In the genomic region with DNA sequence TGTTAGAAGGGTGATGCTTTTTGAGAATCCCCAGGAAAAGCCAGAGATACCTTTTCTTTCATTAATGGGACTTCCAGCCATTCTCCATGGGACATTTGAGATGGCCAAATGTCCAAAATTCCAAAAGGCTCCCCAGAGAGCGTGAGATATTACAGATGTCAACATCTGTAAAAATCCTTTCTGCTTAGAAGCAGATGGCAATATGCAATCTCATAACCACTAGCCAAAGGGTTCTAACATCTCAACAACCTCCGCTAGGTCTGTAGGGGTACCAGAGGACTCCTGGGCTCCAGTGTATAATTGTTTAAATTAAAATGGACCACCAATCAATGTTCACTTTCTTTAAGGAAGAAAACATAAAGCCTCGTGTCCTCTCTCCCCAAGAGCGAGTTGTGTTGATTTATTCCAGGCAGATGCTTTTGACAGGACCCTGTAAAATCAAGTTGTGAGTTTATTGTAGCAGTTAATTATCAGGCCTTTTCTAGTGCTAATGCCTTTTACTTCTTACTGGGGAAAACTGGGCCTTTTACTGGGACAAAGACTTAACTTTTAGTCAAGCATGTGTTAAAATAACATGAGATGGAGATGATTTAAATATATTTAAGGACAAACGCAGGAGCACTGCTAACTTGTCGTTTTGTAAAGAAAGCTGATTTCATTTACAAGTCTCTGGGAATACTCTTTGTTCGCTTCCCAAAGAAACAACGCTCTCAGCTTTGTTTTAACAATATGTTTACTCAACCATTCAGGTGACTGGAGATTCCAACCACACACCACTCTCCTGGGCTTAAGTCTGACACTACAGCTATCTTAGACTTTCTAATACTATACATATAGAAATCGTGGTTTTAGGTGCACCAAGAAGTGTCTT, we compare ENCODE assay signal across 23 cellular contexts. TPM values are rescaled to one million over a fixed set of nuclear protein-coding genes. Genes with fewer than 3 reads are reported as not detected.
DNase-seq lines count a peak whose midpoint lies in the region; ATAC-seq and TF ChIP-seq lines count a peak whose summit lies in the region.
"Had no signal": no experiment of that assay in that cellular context is flagged by ENCODE, and none has a peak within 500 bp of the region (broad histone marks: within the 10 kb centered on the region; RNA-seq: fewer than 3 reads in every experiment).

No MANE protein-coding gene starts in this region.

- DNase-seq in GM23338 (ENCODE audit: low spot score) (peak; percentile 70), astrocyte of the hippocampus (ENCODE audit: low read depth, low spot score) (peak; percentile 22), kidney glomerular epithelial cell (lab: John Stamatoyannopoulos, UW) (peak; percentile 33), prostate gland (ENCODE audit: low spot score) (peak; percentile 14), COR-L47 (lab: John Stamatoyannopoulos, UW) (no peak), GM19238 (ENCODE audit: insufficient read length, low spot score) (no peak), occipital lobe (lab: John Stamatoyannopoulos, UW) (no peak)
- DNase-seq: activated CD4-positive, alpha-beta T cell treated with anti-CD3 and anti-CD28 coated beads, Interleukin-2, amount 50 U/mL, for 4 hours; activated gamma-delta T cell treated with Interleukin-2 at 50 U/mL for 16 hours; cerebellar nuclear complex; effector CD4-positive, alpha-beta T cell; head of caudate nucleus; islet precursor cell; Kasumi-1; NCI-H2081; T-helper 17 cell had no signal

- no peak overlapping the region for H3K27ac ChIP-seq in GM23338 (ENCODE audit: low read depth)
- peak overlapping the region; percentile 15 to 35 for H3K27ac ChIP-seq in prostate gland
- H3K27ac ChIP-seq: thyroid gland, VCaP had no signal

- H3K27ac Mint-ChIP-seq in GM23338 = no peak overlapping the region
- H3K27ac Mint-ChIP-seq: CD14-positive monocyte; stimulated activated memory B cell treated with anti-CD40 and anti-IgM and Interleukin-4, amounts not matched to agents 10 μg/mL and 1 μg/mL and 100 μg/mL, for 72 hours; T-helper 17 cell had no signal

- no peak for ATAC-seq in GM23338
- ATAC-seq in GM19395 (IDR thresholded peaks at IDR 0.05; ENCODE audit: unreplicated experiment) = no peak
- ATAC-seq: esophagus mucosa; stimulated activated memory B cell treated with anti-CD40 and anti-IgM and Interleukin-4, amounts not matched to agents 10 μg/mL and 1 μg/mL and 100 μg/mL, for 72 hours; T-helper 17 cell had no signal

- TF ChIP-seq CTCF in GM23338 (conservative IDR thresholded peaks at IDR 0.05; ENCODE audit: low read depth in 2 of 2) (no peak), prostate gland (IDR thresholded peaks at IDR 0.05) (no peak)

- H3K36me3 Mint-ChIP-seq in GM23338 (ENCODE audit: low read depth) = no peaks in the 10 kb centered on the region; the same call in 2 of the 3 replicates
- H3K36me3 Mint-ChIP-seq: stimulated activated memory B cell treated with anti-CD40 and anti-IgM and Interleukin-4, amounts not matched to agents 10 μg/mL and 1 μg/mL and 100 μg/mL, for 72 hours had no signal

- H3F3A ChIP-seq in GM23338 (replicated peaks; ENCODE audit: low read depth) = 0 out of 2 replicates have a peak, but pooled peaks cover 3% of the 10 kb centered on the region

- H3K4me1 Mint-ChIP-seq in GM23338 = peaks cover 58% of the 10 kb centered on the region

- peak overlapping the region; percentile 41 for H3K4me3 ChIP-seq in GM23338
- no peak overlapping the region for H3K4me3 ChIP-seq in prostate gland
- H3K4me3 ChIP-seq: right lobe of liver, thyroid gland had no signal

- H3K36me3 ChIP-seq in GM23338 (ENCODE audit: insufficient read depth) (no peaks in the 10 kb centered on the region), prostate gland (no peaks in the 10 kb centered on the region)
- H3K36me3 ChIP-seq: right lobe of liver, thyroid gland had no signal

- no peak for TF ChIP-seq POLR2A in prostate gland (IDR thresholded peaks at IDR 0.05)

- no peak overlapping the region for H2AFZ ChIP-seq in GM23338

- H3K4me3 Mint-ChIP-seq in GM23338 = peak overlapping the region; percentile 48
- H3K4me3 Mint-ChIP-seq: stimulated activated memory B cell treated with anti-CD40 and anti-IgM and Interleukin-4, amounts not matched to agents 10 μg/mL and 1 μg/mL and 100 μg/mL, for 72 hours; T-helper 17 cell had no signal

- peaks cover 48% of the 10 kb centered on the region for H3K27me3 Mint-ChIP-seq in GM23338 (ENCODE audit: insufficient read depth, low read depth, poor library complexity)

- no peaks in the 10 kb centered on the region for H3K79me2 ChIP-seq in GM23338 (replicated peaks; ENCODE audit: insufficient read depth)

- peaks cover 69% of the 10 kb centered on the region for H3K27me3 ChIP-seq in GM23338 (ENCODE audit: insufficient read depth)
- no peaks in the 10 kb centered on the region for H3K27me3 ChIP-seq in prostate gland (replicated peaks; ENCODE audit: insufficient read depth)

- H3K9me3 Mint-ChIP-seq in GM23338 = no peaks in the 10 kb centered on the region; the same call in 2 of the 3 replicates
- H3K9me3 Mint-ChIP-seq: stimulated activated memory B cell treated with anti-CD40 and anti-IgM and Interleukin-4, amounts not matched to agents 10 μg/mL and 1 μg/mL and 100 μg/mL, for 72 hours had no signal

- WGBS in prostate gland = 43% methylated on average over 9 of the region's 9 CpGs

- no peaks in the 10 kb centered on the region for H3K9me3 ChIP-seq in prostate gland
- H3K9me3 ChIP-seq: right lobe of liver, thyroid gland had no signal

- H3K4me1 ChIP-seq in GM23338 (ENCODE audit: insufficient read depth) = peaks cover 48% of the 10 kb centered on the region
- peaks cover 7% of the 10 kb centered on the region for H3K4me1 ChIP-seq in prostate gland (replicated peaks)

- peak overlapping the region; percentile 89 for H3K4me2 ChIP-seq in GM23338

- H3K9me2 ChIP-seq in GM23338 (ENCODE audit: insufficient read depth) = no peaks in the 10 kb centered on the region

- intact Hi-C loops in prostate gland (cut with DNase I) = loop anchor here (10.0 kb wide), 4 partner anchors 208 to 508 kb away; no protein-coding TSS in a partner anchor

- H4K20me1 ChIP-seq in GM23338 (replicated peaks; ENCODE audit: insufficient read depth) = no peaks in the 10 kb centered on the region

TF ChIP-seq in GM23338, 12 proteins besides CTCF, POLR2A, EP300 and RAD21:
- TF ChIP-seq NANOG (IDR thresholded peaks at IDR 0.05; ENCODE audit: borderline replicate concordance) (peak; percentile 20; the same call in 1 of the 2 replicates), EZH2 (IDR thresholded peaks at IDR 0.05; ENCODE audit: low read depth, unreplicated experiment) (no peak)

RNA-seq across cellular contexts. Expression of a gene that starts 4.7 kb away (rescaled TPM):
- total RNA-seq in GM23338 (2014; rRNA removed; shearing (Covaris generic)) = 6.1 and 7.7 TPM in 2 replicates
- 1.4 and 1.8 TPM in 2 replicates for polyA plus RNA-seq in GM23338 (2016; fragmentation: Nextera tagmentation; extraction: Ambion mirVana)
- total RNA-seq in prostate gland = 10 to 100 TPM; 41.9 to 82.1 TPM
- 33.5 TPM for total RNA-seq in occipital lobe

Comparison
In these comparisons a context has a peak if more than half of its experiments do, and no peak if none do; other contexts are left out.
1. DNase-seq: peak in GM23338 (single experiment), astrocyte of the hippocampus (single experiment), kidney glomerular epithelial cell (single experiment) and prostate gland (single experiment); none in COR-L47 (single experiment), GM19238 (single experiment) and occipital lobe (single experiment).